12 cellular contexts compared by ENCODE assay signal in the genomic region with DNA sequence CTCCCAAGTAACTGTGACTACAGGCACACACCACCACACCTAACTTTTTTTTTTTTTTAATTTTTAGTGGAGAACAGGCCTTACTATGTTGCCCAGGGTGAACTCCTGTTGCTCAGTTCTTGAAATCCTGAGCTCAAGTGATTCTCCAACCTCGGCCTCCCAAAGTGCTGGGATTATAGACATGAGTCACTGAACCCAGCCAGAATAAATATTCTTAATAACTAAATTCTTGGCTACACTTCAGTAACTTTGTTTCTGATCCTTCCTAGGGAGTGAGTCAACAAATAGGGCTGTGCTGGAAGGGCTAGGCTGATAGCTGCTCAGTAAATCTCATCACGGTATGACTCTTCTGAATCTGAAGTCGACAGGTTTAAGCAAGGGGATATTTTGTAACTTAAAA. TPM values are rescaled to one million over a fixed set of nuclear protein-coding genes. Genes with fewer than 3 reads are reported as not detected.
A peak's percentile ranks its signal among the peaks of the same experiment; 100 is the strongest.
DNase-seq lines count a peak whose midpoint lies in the region; ATAC-seq, FAIRE-seq and TF ChIP-seq lines count a peak whose summit lies in the region.
"Had no signal": no experiment of that assay in that cellular context is flagged by ENCODE, and none has a peak within 500 bp of the region (broad histone marks: within the 10 kb centered on the region; RNA-seq: fewer than 3 reads in every experiment).

No MANE protein-coding gene starts in this region.

- H3K27ac Mint-ChIP-seq in nephron = peak overlapping the region; percentile 83 to 94 (median 88)
- H3K27ac Mint-ChIP-seq: stimulated activated effector memory CD8-positive, alpha-beta T cell treated with anti-CD3 and anti-CD28 coated beads, Interleukin-12 subunit alpha, Interleukin-12 subunit beta, amount 100 ng/mL, for 72 hours had no signal

- H3K36me3 Mint-ChIP-seq in nephron (ENCODE audit: low read depth) = peaks cover 15% of the 10 kb centered on the region
- H3K36me3 Mint-ChIP-seq: stimulated activated effector memory CD8-positive, alpha-beta T cell treated with anti-CD3 and anti-CD28 coated beads, Interleukin-12 subunit alpha, Interleukin-12 subunit beta, amount 100 ng/mL, for 72 hours; WTC11 had no signal

- no peak for TF ChIP-seq CTCF in nephron (IDR thresholded peaks at IDR 0.05; ENCODE audit: unreplicated experiment in 3 of 3)

- ATAC-seq in GM18511 (IDR thresholded peaks at IDR 0.05; ENCODE audit: unreplicated experiment) = no peak
- ATAC-seq: stimulated activated effector memory CD8-positive, alpha-beta T cell treated with anti-CD3 and anti-CD28 coated beads, Interleukin-12 subunit alpha, Interleukin-12 subunit beta, amount 100 ng/mL, for 72 hours; WTC11 had no signal

- H3K9me3 Mint-ChIP-seq in nephron = no peaks in the 10 kb centered on the region
- H3K9me3 Mint-ChIP-seq: stimulated activated effector memory CD8-positive, alpha-beta T cell treated with anti-CD3 and anti-CD28 coated beads, Interleukin-12 subunit alpha, Interleukin-12 subunit beta, amount 100 ng/mL, for 72 hours had no signal

- H3K27me3 Mint-ChIP-seq in nephron (ENCODE audit: low read depth) = no peaks in the 10 kb centered on the region

- peaks cover 32% of the 10 kb centered on the region for H3K4me1 Mint-ChIP-seq in nephron
- H3K4me1 Mint-ChIP-seq: stimulated activated effector memory CD8-positive, alpha-beta T cell treated with anti-CD3 and anti-CD28 coated beads, Interleukin-12 subunit alpha, Interleukin-12 subunit beta, amount 100 ng/mL, for 72 hours had no signal

- FAIRE-seq in endometrium (lab: Jason Lieb, UNC) = peak; percentile 15

- H3K4me3 Mint-ChIP-seq in nephron = no peak overlapping the region
- H3K4me3 Mint-ChIP-seq: stimulated activated effector memory CD8-positive, alpha-beta T cell treated with anti-CD3 and anti-CD28 coated beads, Interleukin-12 subunit alpha, Interleukin-12 subunit beta, amount 100 ng/mL, for 72 hours; WTC11 had no signal

- DNase-seq in AG08396 (ENCODE audit: low spot score) = peak; percentile 53
- DNase-seq in M059J (ENCODE audit: low read depth) = peak; percentile 98
- no peak for DNase-seq in activated naive CD4-positive, alpha-beta T cell treated with anti-CD3 and anti-CD28 coated beads, Interleukin-2, amount 50 U/mL, for 16 hours
- DNase-seq in inferior parietal cortex (ENCODE audit: extremely low spot score) = no peak
- no peak for DNase-seq in activated gamma-delta T cell (lab: John Stamatoyannopoulos, UW)
- DNase-seq: NCI-H146, spleen had no signal

RNA-seq across cellular contexts. Expression of a gene that starts 56.6 kb away (rescaled TPM):
- 95.5 and 147 TPM in 2 replicates for total RNA-seq in M059J (2014; rRNA removed; shearing (Covaris generic))

Comparison
In these comparisons a context has a peak if more than half of its experiments do, and no peak if none do; other contexts are left out.
1. DNase-seq: peak in AG08396 (single experiment) and M059J (single experiment); none in activated naive CD4-positive, alpha-beta T cell treated with anti-CD3 and anti-CD28 coated beads, Interleukin-2, amount 50 U/mL, for 16 hours (single experiment), inferior parietal cortex (single experiment) and activated gamma-delta T cell (single experiment).